In genomic region chr6:36788768-36789167, GRCh38 we compare ENCODE assay signal across 16 cellular contexts. TPM values are rescaled to one million over a fixed set of nuclear protein-coding genes. Genes with fewer than 3 reads are reported as not detected.
DNase-seq lines count a peak whose midpoint lies in the region; ATAC-seq lines count a peak whose summit lies in the region.
"Had no signal": no experiment of that assay in that cellular context is flagged by ENCODE, and none has a peak within 500 bp of the region (broad histone marks: within the 10 kb centered on the region; RNA-seq: fewer than 3 reads in every experiment).

No MANE protein-coding gene starts in this region.

- H3K36me3 Mint-ChIP-seq in activated CD4-positive, alpha-beta T cell treated with anti-CD3 and anti-CD28 coated beads, Interleukin-2, amount 10 ng/mL, durations not matched to agents 7 days and 5 days (ENCODE audit: low read depth) = no peaks in the 10 kb centered on the region

- H3K9me3 Mint-ChIP-seq in stimulated activated naive CD8-positive, alpha-beta T cell treated with anti-CD3 and anti-CD28 coated beads, Interleukin-15, amount 100 ng/mL, for 72 hours = no peaks in the 10 kb centered on the region
- H3K9me3 Mint-ChIP-seq in activated CD4-positive, alpha-beta T cell treated with anti-CD3 and anti-CD28 coated beads, Interleukin-2, amount 10 ng/mL, durations not matched to agents 7 days and 5 days = no peaks in the 10 kb centered on the region
- H3K9me3 Mint-ChIP-seq: activated T-helper 17 cell treated with anti-CD3 and anti-CD28 coated beads, Interleukin-2, amount 50 U/mL, for 72 hours had no signal

- POLR2A ChIA-PET in activated CD4-positive, alpha-beta T cell treated with anti-CD3 and anti-CD28 coated beads, Interleukin-2, amount 10 ng/mL, durations not matched to agents 7 days and 5 days (lab: Charles Lee) = no interaction called here

- peak; percentile 21 for DNase-seq in stimulated activated naive CD8-positive, alpha-beta T cell treated with anti-CD3 and anti-CD28 coated beads, Interleukin-15, Interleukin-2, amounts not matched to agents 100 U/mL and 50 U/mL, for 24 hours
- no peak for DNase-seq in stimulated activated naive CD8-positive, alpha-beta T cell treated with anti-CD3 and anti-CD28 coated beads, Interleukin-15, amount 100 ng/mL, for 72 hours
- DNase-seq in activated CD4-positive, alpha-beta T cell treated with anti-CD3 and anti-CD28 coated beads, Interleukin-2, amount 10 ng/mL, durations not matched to agents 7 days and 5 days = peak; percentile 17
- DNase-seq in inferior parietal cortex (ENCODE audit: extremely low spot score) (peak; percentile 37), NCI-H2029 treated with DMSO at 0.1 percent for 48 hours (lab: John Stamatoyannopoulos, UW) (no peak), SKM-1 treated with dmso at 0.1 percent for 144 hours (lab: John Stamatoyannopoulos, UW; ENCODE audit: unreplicated experiment) (no peak)
- no peak for DNase-seq in activated CD8-positive, alpha-beta memory T cell treated with anti-CD3 and anti-CD28 coated beads, Interleukin-2, amount 50 U/mL, for 48 hours
- DNase-seq: body of pancreas; effector CD8-positive, alpha-beta T cell; EL; NCI-H2081; NK-92 treated with Interleukin-12 subunit alpha and Interleukin-12 subunit beta, amount 100 ng/mL, for 24 hours; SJCRH30; stimulated activated naive CD4-positive, alpha-beta T cell treated with Interleukin-2 at 50 U/mL for 16 hours had no signal

- H3K27ac Mint-ChIP-seq in stimulated activated naive CD8-positive, alpha-beta T cell treated with anti-CD3 and anti-CD28 coated beads, Interleukin-15, amount 100 ng/mL, for 72 hours = no peak overlapping the region
- no peak overlapping the region for H3K27ac Mint-ChIP-seq in activated CD4-positive, alpha-beta T cell treated with anti-CD3 and anti-CD28 coated beads, Interleukin-2, amount 10 ng/mL, durations not matched to agents 7 days and 5 days
- H3K27ac Mint-ChIP-seq: activated T-helper 17 cell treated with anti-CD3 and anti-CD28 coated beads, Interleukin-2, amount 50 U/mL, for 72 hours had no signal

- peaks cover 10% of the 10 kb centered on the region for H3K4me1 Mint-ChIP-seq in stimulated activated naive CD8-positive, alpha-beta T cell treated with anti-CD3 and anti-CD28 coated beads, Interleukin-15, amount 100 ng/mL, for 72 hours
- H3K4me1 Mint-ChIP-seq in activated CD4-positive, alpha-beta T cell treated with anti-CD3 and anti-CD28 coated beads, Interleukin-2, amount 10 ng/mL, durations not matched to agents 7 days and 5 days = peaks cover 6% of the 10 kb centered on the region
- H3K4me1 Mint-ChIP-seq: activated T-helper 17 cell treated with anti-CD3 and anti-CD28 coated beads, Interleukin-2, amount 50 U/mL, for 72 hours had no signal

- H3K27me3 Mint-ChIP-seq in stimulated activated naive CD8-positive, alpha-beta T cell treated with anti-CD3 and anti-CD28 coated beads, Interleukin-15, amount 100 ng/mL, for 72 hours = peaks cover 35% of the 10 kb centered on the region
- peaks cover 21% of the 10 kb centered on the region for H3K27me3 Mint-ChIP-seq in activated CD4-positive, alpha-beta T cell treated with anti-CD3 and anti-CD28 coated beads, Interleukin-2, amount 10 ng/mL, durations not matched to agents 7 days and 5 days

- CTCF ChIA-PET in activated CD4-positive, alpha-beta T cell treated with anti-CD3 and anti-CD28 coated beads, Interleukin-2, amount 10 ng/mL, durations not matched to agents 7 days and 5 days (lab: Charles Lee) = interaction anchor here (0.6 to 1.6 kb wide), 8 partner anchors 10 to 182 kb away, joined by 3 to 4 read pairs (median 3); no protein-coding TSS in a partner anchor

- no peak for ATAC-seq in stimulated activated naive CD8-positive, alpha-beta T cell treated with anti-CD3 and anti-CD28 coated beads, Interleukin-15, Interleukin-2, amounts not matched to agents 100 U/mL and 50 U/mL, for 24 hours
- ATAC-seq in stimulated activated naive CD8-positive, alpha-beta T cell treated with anti-CD3 and anti-CD28 coated beads, Interleukin-15, amount 100 ng/mL, for 72 hours = no peak
- ATAC-seq in GM19463 (IDR thresholded peaks at IDR 0.05; ENCODE audit: unreplicated experiment) = no peak
- ATAC-seq: activated T-helper 17 cell treated with anti-CD3 and anti-CD28 coated beads, Interleukin-2, amount 50 U/mL, for 72 hours had no signal

- H3K4me3 Mint-ChIP-seq in stimulated activated naive CD8-positive, alpha-beta T cell treated with anti-CD3 and anti-CD28 coated beads, Interleukin-15, amount 100 ng/mL, for 72 hours = no peak overlapping the region
- no peak overlapping the region for H3K4me3 Mint-ChIP-seq in activated CD4-positive, alpha-beta T cell treated with anti-CD3 and anti-CD28 coated beads, Interleukin-2, amount 10 ng/mL, durations not matched to agents 7 days and 5 days
- H3K4me3 Mint-ChIP-seq: activated T-helper 17 cell treated with anti-CD3 and anti-CD28 coated beads, Interleukin-2, amount 50 U/mL, for 72 hours had no signal

RNA-seq across cellular contexts. Expression of gene CPNE5, which starts 50.5 kb away (rescaled TPM):
- total RNA-seq in activated CD4-positive, alpha-beta T cell treated with anti-CD3 and anti-CD28 coated beads, Interleukin-2, amount 10 ng/mL, durations not matched to agents 7 days and 5 days = under 1 TPM; 0.47 to 1.00 TPM

Comparison
In these comparisons a context has a peak if more than half of its experiments do, and no peak if none do; other contexts are left out.
1. DNase-seq: peak in stimulated activated naive CD8-positive, alpha-beta T cell treated with anti-CD3 and anti-CD28 coated beads, Interleukin-15, Interleukin-2, amounts not matched to agents 100 U/mL and 50 U/mL, for 24 hours (single experiment), activated CD4-positive, alpha-beta T cell treated with anti-CD3 and anti-CD28 coated beads, Interleukin-2, amount 10 ng/mL, durations not matched to agents 7 days and 5 days (single experiment) and inferior parietal cortex (single experiment); none in stimulated activated naive CD8-positive, alpha-beta T cell treated with anti-CD3 and anti-CD28 coated beads, Interleukin-15, amount 100 ng/mL, for 72 hours (0 of 2), NCI-H2029 treated with DMSO at 0.1 percent for 48 hours (single experiment), SKM-1 treated with dmso at 0.1 percent for 144 hours (single experiment) and activated CD8-positive, alpha-beta memory T cell treated with anti-CD3 and anti-CD28 coated beads, Interleukin-2, amount 50 U/mL, for 48 hours (single experiment).